1 cellular context compared by ENCODE assay signal in genomic region chr3:48474031-48474430, GRCh38.
TF ChIP-seq lines count a peak whose summit lies in the region.

No MANE protein-coding gene starts in this region.

TF ChIP-seq in HEK293, 187 proteins besides CTCF, POLR2A, EP300 and RAD21:
- TF ChIP-seq ZNF121 (tag by site-specific recombination; IDR thresholded peaks at IDR 0.05) = peak; percentile 96
